In the genomic region with DNA sequence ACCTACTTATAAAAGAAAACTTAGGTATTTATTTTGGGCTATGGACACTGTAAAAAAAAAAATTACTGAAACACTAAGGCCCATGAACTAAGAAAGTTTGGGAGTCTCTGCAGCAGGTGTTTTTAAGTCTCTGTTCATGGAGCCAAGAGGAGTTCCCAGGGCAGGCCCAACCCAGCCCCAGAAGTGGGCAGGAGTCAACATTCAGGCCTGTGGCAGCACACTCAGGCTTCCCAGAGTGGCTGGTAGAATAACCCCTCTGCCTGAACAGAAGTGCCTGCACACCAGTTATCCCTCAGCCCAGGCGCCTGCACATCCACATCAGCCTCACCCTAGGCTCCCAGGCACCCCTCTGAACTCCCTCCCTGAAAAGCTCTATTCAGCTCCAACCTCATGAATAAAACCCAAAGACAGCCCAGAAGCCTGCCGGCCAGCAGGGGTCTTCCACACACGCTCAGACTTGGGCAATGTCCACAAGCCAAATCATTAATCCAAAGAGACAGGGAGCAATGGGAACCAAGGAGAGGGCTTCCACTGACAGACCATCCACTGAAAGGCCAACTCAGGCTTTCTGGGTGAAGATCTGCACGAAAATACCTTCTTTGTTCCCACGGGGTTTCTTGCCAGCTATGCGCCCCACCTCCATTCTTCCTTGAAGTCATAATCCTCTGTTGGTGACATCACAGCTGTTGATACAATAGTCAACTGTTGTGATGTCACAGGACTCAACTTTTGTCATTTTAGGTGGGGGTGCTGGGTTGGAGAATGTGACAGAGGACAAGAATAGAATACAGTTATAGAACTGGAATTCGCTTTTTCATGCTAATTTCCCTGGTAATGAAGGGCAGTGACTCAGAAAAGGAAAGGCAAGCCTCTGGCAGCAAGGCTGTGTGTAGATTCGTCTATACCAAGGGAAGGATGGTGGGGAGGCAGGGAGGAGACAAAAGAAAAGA, we compare ENCODE assay signal across 12 cellular contexts.
A peak's percentile ranks its signal among the peaks of the same experiment; 100 is the strongest.
DNase-seq lines count a peak whose midpoint lies in the region; TF ChIP-seq lines count a peak whose summit lies in the region.
"Had no signal": no experiment of that assay in that cellular context is flagged by ENCODE, and none has a peak within 500 bp of the region (broad histone marks: within the 10 kb centered on the region; RNA-seq: fewer than 3 reads in every experiment).

No MANE protein-coding gene starts in this region.

- H3K36me3 ChIP-seq in liver (ENCODE audit: control insufficient read depth in 4 of 4, insufficient read depth in 3 of 4, low read depth in 1 of 4, low read length in 3 of 4) (peaks cover 0 to 7% (median under 1%) of the 10 kb centered on the region in 4 donors), smooth muscle cell (ENCODE audit: low read depth) (no peaks in the 10 kb centered on the region)
- H3K36me3 ChIP-seq: colonic mucosa had no signal

- no peak overlapping the region for H2AFZ ChIP-seq in smooth muscle cell (ENCODE audit: low read depth)

- BruUV-seq in MCF 10A (replicated peaks; lab: Mats Ljungman, UMichigan) = no TSS peak

- peak overlapping the region; percentile 58 for H3K4me2 ChIP-seq in smooth muscle cell

- H3K9me3 Mint-ChIP-seq in HFFc6 = no peaks in the 10 kb centered on the region
- no peaks in the 10 kb centered on the region for H3K9me3 Mint-ChIP-seq in MCF 10A (ENCODE audit: unreplicated experiment)
- H3K9me3 Mint-ChIP-seq: activated T-cell treated with anti-CD3 and anti-CD28 coated beads, Interleukin-2, amount 50 U/mL, for 72 hours had no signal

- H3K9me3 ChIP-seq in liver (ENCODE audit: control insufficient read depth in 4 of 4, low read length in 3 of 4) = no peaks in the 10 kb centered on the region
- no peaks in the 10 kb centered on the region for H3K9me3 ChIP-seq in smooth muscle cell (replicated peaks; ENCODE audit: low read depth)
- H3K9me3 ChIP-seq: Caco-2, colonic mucosa had no signal

- H3K4me1 Mint-ChIP-seq in HFFc6 (ENCODE audit: low read depth) (peaks cover 78% of the 10 kb centered on the region), MCF 10A (ENCODE audit: insufficient read depth, unreplicated experiment) (peaks cover 36% of the 10 kb centered on the region)

- CTCF ChIA-PET in MCF 10A (lab: Yijun Ruan, JAX) = no interaction called here

- DNase-seq in HFFc6 (peak; percentile 84), MCF 10A (ENCODE audit: unreplicated experiment) (no peak), smooth muscle cell (lab: John Stamatoyannopoulos, UW; ENCODE audit: unreplicated experiment) (no peak), NCI-H1694 treated with DMSO at 0.1 percent for 48 hours (lab: John Stamatoyannopoulos, UW) (no peak), Kasumi-1 (lab: John Stamatoyannopoulos, UW) (no peak), NCI-H82 treated with DMSO at 0.1 percent for 48 hours (lab: John Stamatoyannopoulos, UW; ENCODE audit: unreplicated experiment) (no peak)
- no peak for DNase-seq in central memory CD4-positive, alpha-beta T cell
- DNase-seq: activated T-cell treated with anti-CD3 and anti-CD28 coated beads, Interleukin-2, amount 50 U/mL, for 72 hours; Caco-2; colonic mucosa; small intestine had no signal

- peaks cover 97% of the 10 kb centered on the region for H4K20me1 ChIP-seq in smooth muscle cell (ENCODE audit: low read depth)

- H3K79me2 ChIP-seq in smooth muscle cell (ENCODE audit: low read depth) = peaks cover 68% of the 10 kb centered on the region

- H3K27me3 Mint-ChIP-seq in HFFc6 (ENCODE audit: insufficient read depth) (no peaks in the 10 kb centered on the region; the same call in none of the 2 replicates), MCF 10A (ENCODE audit: insufficient read depth, unreplicated experiment) (no peaks in the 10 kb centered on the region)

- intact Hi-C loops in MCF 10A (cut with micrococcal nuclease) = loop anchor here (2.0 to 5.0 kb wide), 3 partner anchors 48 to 164 kb away; a partner anchor contains a TSS

- POLR2A ChIA-PET in MCF 10A (lab: Yijun Ruan, JAX) = interaction anchor here (1.0 to 3.3 kb wide), 4 partner anchors 9 to 84 kb away, joined by 4 to 18 read pairs (median 8); a partner anchor contains a TSS

- H3K4me3 Mint-ChIP-seq in HFFc6 (peak overlapping the region; percentile 75), MCF 10A (ENCODE audit: unreplicated experiment) (peak overlapping the region; percentile 22)
- H3K4me3 Mint-ChIP-seq: activated T-cell treated with anti-CD3 and anti-CD28 coated beads, Interleukin-2, amount 50 U/mL, for 72 hours had no signal

- TF ChIP-seq CTCF in HFFc6 (IDR thresholded peaks at IDR 0.05) (peak; percentile 39), MCF 10A (IDR thresholded peaks at IDR 0.05; ENCODE audit: unreplicated experiment) (no peak), liver (IDR thresholded peaks at IDR 0.05; ENCODE audit: low read depth, low read length, missing input control) (no peak), smooth muscle cell (IDR thresholded peaks at IDR 0.05; ENCODE audit: borderline replicate concordance, insufficient read depth, poor library complexity, severe bottlenecking) (no peak)

- H3K4me1 ChIP-seq in liver (ENCODE audit: control insufficient read depth in 4 of 4, insufficient read depth in 4 of 4, low read length in 3 of 4) (peaks cover 0 to 9% (median 4%) of the 10 kb centered on the region in 4 donors), smooth muscle cell (ENCODE audit: low read depth) (peaks cover 41% of the 10 kb centered on the region)
- H3K4me1 ChIP-seq: colonic mucosa had no signal

- peak overlapping the region; percentile 92 for H3K27ac Mint-ChIP-seq in HFFc6
- H3K27ac Mint-ChIP-seq in MCF 10A (ENCODE audit: low read depth, unreplicated experiment) = peak overlapping the region; percentile 81
- H3K27ac Mint-ChIP-seq: activated T-cell treated with anti-CD3 and anti-CD28 coated beads, Interleukin-2, amount 50 U/mL, for 72 hours had no signal

- TF ChIP-seq RAD21 in liver (IDR thresholded peaks at IDR 0.05) = no peak

- peaks cover 39% of the 10 kb centered on the region for H3F3A ChIP-seq in smooth muscle cell (ENCODE audit: low read depth)

- H3K36me3 Mint-ChIP-seq in HFFc6 (ENCODE audit: low read depth) (peaks cover 4% of the 10 kb centered on the region), MCF 10A (ENCODE audit: insufficient read depth, unreplicated experiment) (no peaks in the 10 kb centered on the region)

- H3K4me3 ChIP-seq in liver (ENCODE audit: low read depth in 1 of 3, low read length in 3 of 3) (no peak overlapping the region), smooth muscle cell (no peak overlapping the region)
- H3K4me3 ChIP-seq: colonic mucosa had no signal

- H3K27me3 ChIP-seq in liver (ENCODE audit: control insufficient read depth in 4 of 4, insufficient read depth in 4 of 4, low read length in 3 of 4) = no peaks in the 10 kb centered on the region
- H3K27me3 ChIP-seq in smooth muscle cell (ENCODE audit: low read depth) = no peaks in the 10 kb centered on the region
- H3K27me3 ChIP-seq: colonic mucosa had no signal

- peak overlapping the region; percentile 39 to 54 for H3K27ac ChIP-seq in liver (ENCODE audit: low read depth in 1 of 2, low read length in 2 of 2)
- H3K27ac ChIP-seq in smooth muscle cell (ENCODE audit: low read depth) = peak overlapping the region; percentile 91
- H3K27ac ChIP-seq: colonic mucosa had no signal

- H3K9ac ChIP-seq in liver (ENCODE audit: low read depth in 1 of 2, low read length in 2 of 2) = no peak overlapping the region
- peak overlapping the region; percentile 72 for H3K9ac ChIP-seq in smooth muscle cell (ENCODE audit: low read depth)

- WGBS in liver = 87% methylated on average over 8 of the region's 8 CpGs
- 72% methylated on average over 8 of the region's 8 CpGs for WGBS in smooth muscle cell (ENCODE audit: low lambda C conversion rate)

TF ChIP-seq in liver, 16 proteins besides CTCF, POLR2A, EP300 and RAD21:
- TF ChIP-seq NR2F2 (IDR thresholded peaks at IDR 0.05) = no peak
- TF ChIP-seq, protein P1, sequence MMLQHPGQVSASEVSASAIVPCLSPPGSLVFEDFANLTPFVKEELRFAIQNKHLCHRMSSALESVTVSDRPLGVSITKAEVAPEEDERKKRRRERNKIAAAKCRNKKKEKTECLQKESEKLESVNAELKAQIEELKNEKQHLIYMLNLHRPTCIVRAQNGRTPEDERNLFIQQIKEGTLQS (IDR thresholded peaks at IDR 0.05) = no peak
- TF ChIP-seq SP1 (IDR thresholded peaks at IDR 0.05) = no peak
- TF ChIP-seq GABPA (IDR thresholded peaks at IDR 0.05 in 1 of 2, conservative IDR thresholded peaks at IDR 0.05 in 1 of 2) = no peak
- TF ChIP-seq TAF1 (conservative IDR thresholded peaks at IDR 0.05) = no peak
- no peak for TF ChIP-seq FOXA1 (IDR thresholded peaks at IDR 0.05)
- TF ChIP-seq, protein P2, sequence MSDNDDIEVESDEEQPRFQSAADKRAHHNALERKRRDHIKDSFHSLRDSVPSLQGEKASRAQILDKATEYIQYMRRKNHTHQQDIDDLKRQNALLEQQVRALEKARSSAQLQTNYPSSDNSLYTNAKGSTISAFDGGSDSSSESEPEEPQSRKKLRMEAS (IDR thresholded peaks at IDR 0.05) = no peak
- TF ChIP-seq HNF4A (conservative IDR thresholded peaks at IDR 0.05) = no peak
- no peak for TF ChIP-seq JUND (IDR thresholded peaks at IDR 0.05)
- TF ChIP-seq EGR1 (IDR thresholded peaks at IDR 0.05; ENCODE audit: low read depth in 2 of 2) = no peak
- no peak for TF ChIP-seq FOXA2 (IDR thresholded peaks at IDR 0.05)
- no peak for TF ChIP-seq YY1 (IDR thresholded peaks at IDR 0.05)
